1 cellular context compared by ENCODE assay signal in genomic region chr19:18433735-18434398, GRCh38.
TF ChIP-seq lines count a peak whose summit lies in the region.

No MANE protein-coding gene starts in this region.

TF ChIP-seq in IMR-90, 13 proteins besides CTCF, POLR2A, EP300 and RAD21:
- TF ChIP-seq MAZ (IDR thresholded peaks at IDR 0.05; ENCODE audit: borderline replicate concordance, low read depth, low read length) (no peak), NFE2L2 (IDR thresholded peaks at IDR 0.05; ENCODE audit: low read depth, low read length) (no peak), CHD1 (IDR thresholded peaks at IDR 0.05; ENCODE audit: low read depth, low read length) (no peak), ELK1 (IDR thresholded peaks at IDR 0.05; ENCODE audit: borderline replicate concordance, low read depth, low read length) (no peak), RFX5 (IDR thresholded peaks at IDR 0.05; ENCODE audit: low read depth, low read length) (no peak), USF2 (IDR thresholded peaks at IDR 0.05; ENCODE audit: low read depth, low read length) (no peak), MXI1 (IDR thresholded peaks at IDR 0.05; ENCODE audit: borderline replicate concordance, low read depth, low read length) (no peak), BHLHE40 (IDR thresholded peaks at IDR 0.05; ENCODE audit: low read depth, low read length) (no peak), RCOR1 (IDR thresholded peaks at IDR 0.05; ENCODE audit: insufficient replicate concordance, low read length) (no peak), FOS (IDR thresholded peaks at IDR 0.05; ENCODE audit: low read depth, low read length) (no peak), CEBPB (IDR thresholded peaks at IDR 0.05; ENCODE audit: low read depth, low read length) (no peak), MAFK (IDR thresholded peaks at IDR 0.05; ENCODE audit: low read depth, low read length) (no peak), SMC3 (IDR thresholded peaks at IDR 0.05; ENCODE audit: low read depth, low read length) (no peak)
